ENCODE assay signal across 8 cellular contexts in genomic region chr19:11699931-11700794, GRCh38. TPM values are rescaled to one million over a fixed set of nuclear protein-coding genes. Genes with fewer than 3 reads are reported as not detected.
DNase-seq lines count a peak whose midpoint lies in the region; ATAC-seq and TF ChIP-seq lines count a peak whose summit lies in the region.

No MANE protein-coding gene starts in this region.

- ATAC-seq in HG02623 (IDR thresholded peaks at IDR 0.05; ENCODE audit: unreplicated experiment), result no peak
- no peak for ATAC-seq in GM18505 (IDR thresholded peaks at IDR 0.05; ENCODE audit: unreplicated experiment)
- ATAC-seq in HG02852 (IDR thresholded peaks at IDR 0.05; ENCODE audit: unreplicated experiment), result no peak

- H3K4me3 ChIP-seq in fibroblast of the aortic adventitia (ENCODE audit: low read depth, low read length) (no peak overlapping the region), spleen (no peak overlapping the region)

- no peaks in the 10 kb centered on the region for H3K36me3 ChIP-seq in spleen

- intact Hi-C loops in spleen (cut with DNase I; ENCODE audit: low total_unique reads), result no loop called here

- H3K4me1 ChIP-seq in spleen, result peaks cover 0 to 5% (median 2%) of the 10 kb centered on the region in 6 donors

- peaks cover 0 to 14% (median 0%) of the 10 kb centered on the region in 7 donors for H3K27me3 ChIP-seq in spleen (replicated peaks in 1 of 7)

- TF ChIP-seq POLR2A in spleen (IDR thresholded peaks at IDR 0.05), result no peak
- no peak for TF ChIP-seq POLR2A in GM18505 (IDR thresholded peaks at IDR 0.05; ENCODE audit: borderline replicate concordance, extremely low read depth, insufficient read depth, insufficient read length)

- H3K27ac ChIP-seq in spleen, result no peak overlapping the region

- 68 to 74% (median 69%) methylated on average over 6 of the region's 6 CpGs for WGBS in spleen, 5 donors

- TF ChIP-seq CTCF in fibroblast of the aortic adventitia (IDR thresholded peaks at IDR 0.05; ENCODE audit: insufficient read depth, low read length), result peak; percentile 74
- TF ChIP-seq CTCF in spleen (IDR thresholded peaks at IDR 0.05 in 8 of 11, conservative IDR thresholded peaks at IDR 0.05 in 3 of 11), result peak; percentile 35 to 80 (median 71)

- H3K9me3 ChIP-seq in spleen, result no peaks in the 10 kb centered on the region

- peak; percentile 53 for DNase-seq in D341Med (ENCODE audit: low spot score)
- peak; percentile 56 for DNase-seq in HT-29 (ENCODE audit: low spot score)
- DNase-seq in SKM-1 (lab: John Stamatoyannopoulos, UW; ENCODE audit: unreplicated experiment), result peak; percentile 43
- peak; percentile 56 for DNase-seq in fibroblast of the aortic adventitia (ENCODE audit: low read depth)
- DNase-seq in spleen, result no peak

RNA-seq across cellular contexts. Expression of gene ZNF823, which starts 38.6 kb away (rescaled TPM):
- 3.6 and 6.1 TPM in 2 replicates for total RNA-seq in HT-29 (2014; rRNA removed; shearing (Covaris generic))
- total RNA-seq in fibroblast of the aortic adventitia (ENCODE audit: low replicate concordance) (2.6 and 4.1 TPM in 2 replicates), spleen (1 to 10 TPM; 2.9 to 5.2 (median 4.2) TPM)
- 1 to 10 TPM; 1.3 to 2.1 (median 1.8) TPM for polyA plus RNA-seq in spleen
